Comparison of ENCODE assay signal across 2 cellular contexts in genomic region chr17:5077781-5078105, GRCh38.
TF ChIP-seq lines count a peak whose summit lies in the region.

No MANE protein-coding gene starts in this region.

TF ChIP-seq in SK-N-SH, 30 proteins besides CTCF, POLR2A, EP300 and RAD21 (continued from another document):
- TF ChIP-seq USF1 (IDR thresholded peaks at IDR 0.05; ENCODE audit: borderline replicate concordance, low read depth), result no peak
- TF ChIP-seq SIN3A (IDR thresholded peaks at IDR 0.05; ENCODE audit: borderline replicate concordance, low read depth, low read length), result no peak
- TF ChIP-seq JUND (IDR thresholded peaks at IDR 0.05), result no peak
- no peak for TF ChIP-seq FOXJ3 (CRISPR knock-in tag; IDR thresholded peaks at IDR 0.05)
- TF ChIP-seq REST (IDR thresholded peaks at IDR 0.05; ENCODE audit: low read depth, low read length), result no peak
- no peak for TF ChIP-seq TAF1 (IDR thresholded peaks at IDR 0.05; ENCODE audit: borderline replicate concordance, low read depth, low read length)
- TF ChIP-seq CHD2 (IDR thresholded peaks at IDR 0.05; ENCODE audit: low read length, partially characterized antibody), result no peak

TF ChIP-seq in SK-N-SH treated with all-trans-retinoic acid at 6 μM for 48 hours, 23 proteins besides CTCF, POLR2A, EP300 and RAD21 (continued from another document):
- TF ChIP-seq, protein P1, sequence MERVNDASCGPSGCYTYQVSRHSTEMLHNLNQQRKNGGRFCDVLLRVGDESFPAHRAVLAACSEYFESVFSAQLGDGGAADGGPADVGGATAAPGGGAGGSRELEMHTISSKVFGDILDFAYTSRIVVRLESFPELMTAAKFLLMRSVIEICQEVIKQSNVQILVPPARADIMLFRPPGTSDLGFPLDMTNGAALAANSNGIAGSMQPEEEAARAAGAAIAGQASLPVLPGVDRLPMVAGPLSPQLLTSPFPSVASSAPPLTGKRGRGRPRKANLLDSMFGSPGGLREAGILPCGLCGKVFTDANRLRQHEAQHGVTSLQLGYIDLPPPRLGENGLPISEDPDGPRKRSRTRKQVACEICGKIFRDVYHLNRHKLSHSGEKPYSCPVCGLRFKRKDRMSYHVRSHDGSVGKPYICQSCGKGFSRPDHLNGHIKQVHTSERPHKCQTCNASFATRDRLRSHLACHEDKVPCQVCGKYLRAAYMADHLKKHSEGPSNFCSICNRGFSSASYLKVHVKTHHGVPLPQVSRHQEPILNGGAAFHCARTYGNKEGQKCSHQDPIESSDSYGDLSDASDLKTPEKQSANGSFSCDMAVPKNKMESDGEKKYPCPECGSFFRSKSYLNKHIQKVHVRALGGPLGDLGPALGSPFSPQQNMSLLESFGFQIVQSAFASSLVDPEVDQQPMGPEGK (CRISPR knock-in tag; IDR thresholded peaks at IDR 0.05; ENCODE audit: borderline replicate concordance), result no peak
- TF ChIP-seq ISL1 (CRISPR knock-in tag; IDR thresholded peaks at IDR 0.05) (no peak), ZNF70 (CRISPR knock-in tag; IDR thresholded peaks at IDR 0.05) (no peak), CREB5 (CRISPR knock-in tag; IDR thresholded peaks at IDR 0.05; ENCODE audit: low read depth) (no peak), ZFP30 (CRISPR knock-in tag; IDR thresholded peaks at IDR 0.05) (no peak), TOX (CRISPR knock-in tag; IDR thresholded peaks at IDR 0.05; ENCODE audit: borderline replicate concordance) (no peak)
TF ChIP-seq in SK-N-SH treated with all-trans-retinoic acid at 6 μM for 48 hours: peak in this region for 0.
